In the genomic region with DNA sequence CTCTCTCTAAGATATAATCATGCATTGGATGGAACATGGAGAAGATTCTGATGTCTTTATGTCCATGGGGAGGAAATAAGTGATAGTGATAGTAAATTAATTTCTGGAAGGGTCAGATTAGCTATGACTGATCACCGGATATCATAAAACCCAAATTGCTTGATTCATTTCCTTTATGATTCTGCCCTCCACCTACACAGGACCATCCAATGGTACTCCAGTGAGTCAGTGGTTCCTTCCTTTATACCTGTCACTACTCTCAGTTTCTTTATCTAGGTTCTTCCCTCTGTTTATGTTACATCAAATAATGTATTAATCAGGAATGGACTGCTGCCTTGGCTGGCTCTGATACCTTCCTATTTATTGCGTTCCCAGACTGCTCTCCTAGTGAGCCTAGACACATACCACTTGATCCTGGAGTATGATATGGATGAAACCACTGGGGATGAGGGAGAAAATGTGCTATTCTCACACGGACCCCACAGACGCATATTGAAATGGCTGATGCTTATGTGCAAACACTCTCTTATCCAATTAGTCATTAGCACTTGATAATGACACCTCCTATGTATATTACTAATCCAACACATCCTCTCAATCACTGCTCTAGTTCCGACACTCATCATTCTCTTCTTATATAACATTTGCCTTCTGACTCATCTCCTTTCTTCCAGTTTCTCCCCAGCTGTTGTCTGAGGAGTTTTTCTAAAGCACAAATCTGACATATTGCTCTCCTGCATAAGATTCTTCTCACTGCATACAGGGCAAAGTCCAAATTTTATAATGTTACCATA, we compare ENCODE assay signal across 15 cellular contexts.
DNase-seq lines count a peak whose midpoint lies in the region; ATAC-seq and TF ChIP-seq lines count a peak whose summit lies in the region.
"Had no signal": no experiment of that assay in that cellular context is flagged by ENCODE, and none has a peak within 500 bp of the region (broad histone marks: within the 10 kb centered on the region; RNA-seq: fewer than 3 reads in every experiment).

No MANE protein-coding gene starts in this region.

- H2AK5ac ChIP-seq in mesenchymal stem cell (ENCODE audit: low read length, severe bottlenecking), result no peak overlapping the region

- no peaks in the 10 kb centered on the region for H3K36me3 ChIP-seq in mesenchymal stem cell (ENCODE audit: control insufficient read depth in 1 of 2, insufficient read depth in 2 of 2, low read depth in 1 of 2, low read length in 2 of 2)
- H3K36me3 ChIP-seq: BLaER1 treated with 17β-estradiol and CSF1 and Interleukin-3, amounts not matched to agents 10 nM and 100 nM had no signal

- no peak overlapping the region for H2BK5ac ChIP-seq in mesenchymal stem cell (ENCODE audit: low read depth, low read length, poor library complexity, severe bottlenecking)

- no peaks in the 10 kb centered on the region for H3K79me1 ChIP-seq in mesenchymal stem cell (replicated peaks; ENCODE audit: low read length, poor library complexity, severe bottlenecking)

- no peak overlapping the region for H4K8ac ChIP-seq in mesenchymal stem cell (ENCODE audit: low read length)

- H2BK120ac ChIP-seq in mesenchymal stem cell (ENCODE audit: low read depth, low read length), result no peak overlapping the region

- H3K27me3 ChIP-seq in mesenchymal stem cell (ENCODE audit: control insufficient read depth in 1 of 2, insufficient read depth in 1 of 2, low read length in 2 of 2), result no peaks in the 10 kb centered on the region
- H3K27me3 ChIP-seq: BLaER1 treated with 17β-estradiol and CSF1 and Interleukin-3, amounts not matched to agents 10 nM and 100 nM had no signal

- no peak overlapping the region for H3K14ac ChIP-seq in mesenchymal stem cell (ENCODE audit: low read length in 2 of 2)

- H3K4me1 ChIP-seq in mesenchymal stem cell (ENCODE audit: control insufficient read depth, insufficient read depth, low read depth, low read length), result no peaks in the 10 kb centered on the region
- H3K4me1 ChIP-seq: BLaER1 treated with 17β-estradiol and CSF1 and Interleukin-3, amounts not matched to agents 10 nM and 100 nM had no signal

- CTCF ChIA-PET in RWPE1 (lab: Yijun Ruan, JAX), result no interaction called here

- H2AFZ ChIP-seq in mesenchymal stem cell (ENCODE audit: low read depth, low read length), result no peak overlapping the region

- H4K91ac ChIP-seq in mesenchymal stem cell (ENCODE audit: low read length), result no peak overlapping the region

- no peak overlapping the region for H3K4me2 ChIP-seq in mesenchymal stem cell (ENCODE audit: low read length, poor library complexity, severe bottlenecking)
- H3K4me2 ChIP-seq: BLaER1 treated with 17β-estradiol and CSF1 and Interleukin-3, amounts not matched to agents 10 nM and 100 nM had no signal

- no peak overlapping the region for H2BK12ac ChIP-seq in mesenchymal stem cell (ENCODE audit: low read length in 2 of 2)

- ATAC-seq in activated CD4-positive, CD25-positive, alpha-beta regulatory T cell treated with anti-CD3 and anti-CD28 coated beads, Interleukin-2, amount 50 U/mL, for 24 hours, result peak; percentile 53 to 56
- ATAC-seq in GM21825 (IDR thresholded peaks at IDR 0.05; ENCODE audit: unreplicated experiment), result no peak

- no peak overlapping the region for H2BK15ac ChIP-seq in mesenchymal stem cell (ENCODE audit: low read depth, poor library complexity, severe bottlenecking)

- no peak overlapping the region for H3K23ac ChIP-seq in mesenchymal stem cell (ENCODE audit: low read length in 2 of 2)

- POLR2A ChIA-PET in RWPE1 (lab: Yijun Ruan, JAX; ENCODE audit: low non-redundant PET), result no interaction called here

- no peak overlapping the region for H3K4me3 ChIP-seq in fibroblast of mammary gland (ENCODE audit: control insufficient read depth, low read depth, low read length)
- no peak overlapping the region for H3K4me3 ChIP-seq in mesenchymal stem cell (ENCODE audit: insufficient read depth in 1 of 2, low read depth in 1 of 2, low read length in 2 of 2)
- H3K4me3 ChIP-seq: BLaER1 treated with 17β-estradiol and CSF1 and Interleukin-3, amounts not matched to agents 10 nM and 100 nM had no signal

- no peak for TF ChIP-seq CTCF in RWPE1 (conservative IDR thresholded peaks at IDR 0.05; ENCODE audit: low read depth)
- TF ChIP-seq CTCF in fibroblast of mammary gland (conservative IDR thresholded peaks at IDR 0.05; ENCODE audit: control insufficient read depth, insufficient read depth, low read depth, low read length), result no peak
- no peak for TF ChIP-seq CTCF in GM13977 (IDR thresholded peaks at IDR 0.05; ENCODE audit: extremely low read depth, insufficient read depth, missing control alignments)

- 86% methylated on average over 4 of the region's 5 CpGs for WGBS in mesenchymal stem cell

- no peak overlapping the region for H3K27ac ChIP-seq in RWPE1
- no peak overlapping the region for H3K27ac ChIP-seq in mesenchymal stem cell (ENCODE audit: low read length, poor library complexity, severe bottlenecking)
- H3K27ac ChIP-seq: BLaER1 treated with 17β-estradiol and CSF1 and Interleukin-3, amounts not matched to agents 10 nM and 100 nM had no signal

- no peak overlapping the region for H3K9ac ChIP-seq in mesenchymal stem cell (ENCODE audit: low read length)
- H3K9ac ChIP-seq: BLaER1 treated with 17β-estradiol and CSF1 and Interleukin-3, amounts not matched to agents 10 nM and 100 nM had no signal

- H3K4ac ChIP-seq in mesenchymal stem cell (ENCODE audit: low read depth in 1 of 2, low read length in 2 of 2), result no peak overlapping the region

- no peak for DNase-seq in activated CD4-positive, CD25-positive, alpha-beta regulatory T cell (lab: John Stamatoyannopoulos, UW)
- DNase-seq in GM03348 (ENCODE audit: low spot score), result peak; percentile 8
- peak; percentile 36 for DNase-seq in RWPE1 (ENCODE audit: low spot score)
- DNase-seq in fibroblast of mammary gland (ENCODE audit: low read depth), result peak; percentile 19
- no peak for DNase-seq in mesenchymal stem cell
- DNase-seq in GM13977 (ENCODE audit: low spot score), result no peak
- DNase-seq: EL, H9, NCI-H1436, NCI-H2029 treated with DMSO at 0.1 percent for 48 hours, NCI-H510A treated with DMSO at 0.1 percent for 48 hours, RPMI8226 had no signal

- in situ Hi-C loops in GM13977 (cut with MboI; ENCODE audit: low pct_unique_long_range_greater_than_20kb, low sequenced_read_pairs, unreplicated experiment), result no loop called here

- no peak overlapping the region for H3K18ac ChIP-seq in mesenchymal stem cell (ENCODE audit: low read depth in 1 of 2, low read length in 2 of 2)

- peaks cover 32% of the 10 kb centered on the region for H3K9me3 ChIP-seq in mesenchymal stem cell (ENCODE audit: control insufficient read depth, low read length)

Comparison
In these comparisons a context has a peak if more than half of its experiments do, and no peak if none do; other contexts are left out.
1. DNase-seq: peak in GM03348 (single experiment), RWPE1 (single experiment) and fibroblast of mammary gland (single experiment); none in activated CD4-positive, CD25-positive, alpha-beta regulatory T cell (0 of 4), mesenchymal stem cell (single experiment) and GM13977 (single experiment).